34 cellular contexts compared by ENCODE assay signal in the genomic region with DNA sequence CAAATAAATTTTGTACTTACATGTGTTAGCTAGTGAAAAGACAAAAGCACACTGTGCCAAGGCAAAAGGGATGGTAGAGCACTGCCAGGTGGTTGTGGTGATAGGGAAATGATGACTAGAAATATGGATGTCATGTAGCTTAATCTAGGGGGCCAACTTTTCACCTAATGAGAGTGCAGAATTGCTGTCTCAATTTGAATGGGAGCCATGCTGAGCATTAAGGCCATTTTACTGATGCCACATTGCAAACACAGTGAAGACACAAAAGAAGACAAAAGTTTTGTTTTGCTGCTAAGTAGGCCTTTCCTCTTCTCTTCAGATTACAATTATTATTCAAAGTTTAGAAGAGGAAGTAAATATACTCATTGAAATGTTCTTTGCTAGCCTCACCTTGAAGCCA.
A peak's percentile ranks its signal among the peaks of the same experiment; 100 is the strongest.
DNase-seq lines count a peak whose midpoint lies in the region; ATAC-seq, FAIRE-seq and TF ChIP-seq lines count a peak whose summit lies in the region.
"Had no signal": no experiment of that assay in that cellular context is flagged by ENCODE, and none has a peak within 500 bp of the region (broad histone marks: within the 10 kb centered on the region; RNA-seq: fewer than 3 reads in every experiment).

No MANE protein-coding gene starts in this region.

- DNase-seq in GM18507 (ENCODE audit: extremely low spot score, insufficient read length, low read depth), result no peak
- DNase-seq in Karpas-422, result peak; percentile 92
- DNase-seq in heart right ventricle, result no peak
- no peak for DNase-seq in ecto neural progenitor cell (ENCODE audit: low spot score)
- DNase-seq in NCI-H524 (lab: John Stamatoyannopoulos, UW), result no peak
- DNase-seq: activated CD4-positive, CD25-positive, alpha-beta regulatory T cell; activated gamma-delta T cell; activated naive CD8-positive, alpha-beta T cell treated with anti-CD3 and anti-CD28 coated beads for 36 hours; activated T-cell treated with anti-CD3 and anti-CD28 coated beads, Interleukin-2, amount 50 U/mL, for 4 hours; aorta; GOT3; HFFc6; hypothalamus; immature natural killer cell; left colon; mammary epithelial cell; mucosa of descending colon; natural killer cell; NCI-H1048; NCI-H1694; occipital lobe; OCI-M1; stimulated activated CD4-positive, alpha-beta T cell treated with anti-CD3 and anti-CD28 coated beads, Interleukin-4, amount 100 ng/mL, for 24 hours; T-cell had no signal

- TF ChIP-seq CTCF in heart right ventricle (IDR thresholded peaks at IDR 0.05), result no peak

- no peaks in the 10 kb centered on the region for H3K27me3 ChIP-seq in Karpas-422 (ENCODE audit: low read length)
- H3K27me3 ChIP-seq in heart right ventricle, result peaks cover 0 to 6% (median 0%) of the 10 kb centered on the region in 7 donors
- H3K27me3 ChIP-seq: gastroesophageal sphincter, SJSA1, tibial nerve had no signal

- H2AFZ ChIP-seq in Karpas-422 (ENCODE audit: low read length), result 0 out of 2 replicates have a peak overlapping the region, but pooled peaks have one; percentile 51

- no peaks in the 10 kb centered on the region for H4K20me1 ChIP-seq in Karpas-422 (ENCODE audit: insufficient read depth, low read depth, low read length)

- H3K9me2 ChIP-seq in Karpas-422 (replicated peaks; ENCODE audit: insufficient read depth, low read length), result no peaks in the 10 kb centered on the region

- H3K9me3 ChIP-seq in Karpas-422 (ENCODE audit: low read length), result no peaks in the 10 kb centered on the region
- H3K9me3 ChIP-seq in heart right ventricle, result no peaks in the 10 kb centered on the region
- H3K9me3 ChIP-seq: gastroesophageal sphincter, mucosa of descending colon, prostate gland, SJSA1, tibial nerve had no signal

- ATAC-seq in GM21529 (IDR thresholded peaks at IDR 0.05; ENCODE audit: unreplicated experiment) (peak; percentile 4), heart right ventricle (no peak), HG03097 (IDR thresholded peaks at IDR 0.05; ENCODE audit: low FRiP score, unreplicated experiment) (no peak)
- ATAC-seq: activated T-cell treated with anti-CD3 and anti-CD28 coated beads, Interleukin-2, amount 50 U/mL, for 4 hours; gastroesophageal sphincter; left colon; mucosa of descending colon; natural killer cell; sciatic nerve; T-cell had no signal

- peak; percentile 65 for FAIRE-seq in GM18507 (lab: Jason Lieb, UNC)
- FAIRE-seq: bronchial epithelial cell, G401.6 had no signal

- H3K4me3 ChIP-seq in Karpas-422 (ENCODE audit: low read length), result peak overlapping the region; percentile 56
- no peak overlapping the region for H3K4me3 ChIP-seq in heart right ventricle
- H3K4me3 ChIP-seq: gastroesophageal sphincter, mucosa of descending colon, prostate gland, SJSA1, tibial nerve had no signal

- intact Hi-C loops in heart right ventricle (cut with DNase I), result no loop called here

- peak overlapping the region; percentile 59 for H3K9ac ChIP-seq in Karpas-422 (ENCODE audit: low read length)

- peak overlapping the region; percentile 79 for H3K4me2 ChIP-seq in Karpas-422 (ENCODE audit: low read depth, low read length, poor library complexity, severe bottlenecking)

- H3K4me1 ChIP-seq in Karpas-422 (ENCODE audit: low read length), result peaks cover 84% of the 10 kb centered on the region
- H3K4me1 ChIP-seq in heart right ventricle, result no peaks in the 10 kb centered on the region
- H3K4me1 ChIP-seq: gastroesophageal sphincter, prostate gland, SJSA1, tibial nerve had no signal

- no peaks in the 10 kb centered on the region for H3K36me3 ChIP-seq in Karpas-422 (ENCODE audit: insufficient read depth, low read length)
- no peaks in the 10 kb centered on the region for H3K36me3 ChIP-seq in heart right ventricle
- H3K36me3 ChIP-seq: gastroesophageal sphincter, prostate gland, SJSA1, tibial nerve had no signal

- H3K79me2 ChIP-seq in Karpas-422 (ENCODE audit: low read length), result no peaks in the 10 kb centered on the region

- peak overlapping the region; percentile 98 for H3K27ac ChIP-seq in Karpas-422 (ENCODE audit: low read length)
- H3K27ac ChIP-seq in heart right ventricle, result no peak overlapping the region
- H3K27ac ChIP-seq: gastroesophageal sphincter, prostate gland, RWPE1, SJSA1, tibial nerve had no signal
